Comparison of ENCODE assay signal across 8 cellular contexts in the genomic region with DNA sequence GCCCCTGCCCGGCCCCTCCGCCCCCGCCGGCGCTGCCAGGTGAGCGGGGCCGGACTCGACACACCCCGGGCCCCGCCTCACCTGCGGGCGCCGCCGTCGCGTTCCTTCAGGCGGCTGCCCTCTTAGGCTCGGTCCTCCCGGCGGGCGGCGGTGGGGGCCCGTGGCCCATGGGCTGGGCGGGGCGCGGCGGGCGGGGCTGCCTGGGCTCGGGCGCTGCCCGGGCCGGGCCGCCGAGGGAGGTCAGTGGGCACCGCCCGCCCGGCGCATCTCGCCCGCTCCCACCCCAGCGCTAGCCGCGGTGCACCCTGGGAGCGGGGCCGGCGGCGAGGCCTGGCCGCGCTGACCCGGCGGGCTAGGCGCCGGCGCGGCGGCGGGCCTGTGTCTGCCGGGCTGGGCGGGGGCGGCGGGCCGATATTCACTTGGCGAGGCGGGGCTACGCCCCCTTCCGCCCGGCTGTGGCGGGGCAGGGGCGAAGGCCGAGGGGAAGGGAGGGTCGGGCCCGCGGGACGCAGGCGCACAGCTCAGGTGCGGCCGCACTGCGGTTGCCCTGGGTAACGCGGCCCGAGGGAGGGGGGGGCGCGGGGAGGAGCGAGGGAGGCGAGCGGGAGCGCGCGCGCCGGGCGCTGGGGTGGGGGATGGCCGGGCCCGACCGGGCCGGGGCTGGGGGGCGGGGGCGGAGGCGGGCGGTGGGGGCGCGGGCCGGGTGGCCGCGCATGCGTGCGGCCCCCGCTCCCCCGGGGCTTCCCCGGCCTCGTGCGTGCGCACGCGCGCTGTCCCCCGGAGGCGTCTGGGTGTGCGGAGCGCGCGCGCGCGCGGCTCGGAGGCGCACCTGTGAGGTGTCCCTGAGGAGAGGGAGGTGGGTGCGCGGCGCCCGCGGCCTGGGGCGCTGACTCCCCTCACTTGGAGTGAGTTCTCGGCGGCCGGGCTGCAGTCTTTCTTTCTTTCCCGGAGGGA. TPM values are rescaled to one million over a fixed set of nuclear protein-coding genes. Genes with fewer than 3 reads are reported as not detected.
DNase-seq lines count a peak whose midpoint lies in the region; ATAC-seq and TF ChIP-seq lines count a peak whose summit lies in the region.

A gene with protein sequence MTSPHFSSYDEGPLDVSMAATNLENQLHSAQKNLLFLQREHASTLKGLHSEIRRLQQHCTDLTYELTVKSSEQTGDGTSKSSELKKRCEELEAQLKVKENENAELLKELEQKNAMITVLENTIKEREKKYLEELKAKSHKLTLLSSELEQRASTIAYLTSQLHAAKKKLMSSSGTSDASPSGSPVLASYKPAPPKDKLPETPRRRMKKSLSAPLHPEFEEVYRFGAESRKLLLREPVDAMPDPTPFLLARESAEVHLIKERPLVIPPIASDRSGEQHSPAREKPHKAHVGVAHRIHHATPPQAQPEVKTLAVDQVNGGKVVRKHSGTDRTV (minus strand): TSS at position 384 of the 954 bp plus-strand sequence. CDS start 28,526 bp downstream, outside the sequence.
A gene (plus strand): TSS at position 768 of the 954 bp plus-strand sequence. CDS start 38,930 bp downstream, outside the sequence.

- H3K4me3 ChIP-seq in colonic mucosa = peak within 1 kb of the TSS; percentile 96

- ATAC-seq in GM19043 (IDR thresholded peaks at IDR 0.05; ENCODE audit: low read depth, unreplicated experiment) = peak; percentile 76
- ATAC-seq in HG03354 (IDR thresholded peaks at IDR 0.05; ENCODE audit: poor library complexity, severe bottlenecking, unreplicated experiment) = peak; percentile 82

- peak within 1 kb of the TSS; percentile 92 for H3K27ac ChIP-seq in colonic mucosa

- no peaks in the 10 kb centered on the region for H3K4me1 ChIP-seq in colonic mucosa

- H3K27me3 ChIP-seq in colonic mucosa = no peaks in the 10 kb centered on the region

- intact Hi-C loops in colonic mucosa (cut with DNase I) = no loop called here

- H3K9ac ChIP-seq in colonic mucosa (ENCODE audit: low read depth in 2 of 2, low read length in 2 of 2) = peak within 1 kb of the TSS; percentile 93 to 94

- no peaks in the 10 kb centered on the region for H3K36me3 ChIP-seq in colonic mucosa

- no peak for TF ChIP-seq CTCF in colonic mucosa (IDR thresholded peaks at IDR 0.05)

- H3K9me3 ChIP-seq in colonic mucosa = no peaks in the 10 kb centered on the region

- DNase-seq in AG20443 (ENCODE audit: low spot score) = peak; percentile 100
- DNase-seq in NCI-H446 treated with DMSO at 0.1 percent for 48 hours (lab: John Stamatoyannopoulos, UW) = peak; percentile 73
- DNase-seq in activated CD4-positive, alpha-beta T cell treated with anti-CD3 and anti-CD28 coated beads for 4 hours = peak; percentile 95
- DNase-seq in colonic mucosa = peak; percentile 94
- peak; percentile 98 for DNase-seq in left kidney (ENCODE audit: low read depth, low spot score)
- DNase-seq in stimulated activated CD4-positive, alpha-beta T cell treated with anti-CD3 and anti-CD28 coated beads, Interleukin-2, amount 100 ng/mL, for 24 hours = peak; percentile 95 to 96

RNA-seq across cellular contexts. Expression of the first gene that starts in this region (rescaled TPM):
- total RNA-seq in colonic mucosa = 10 to 100 TPM in 1 of 2 donors, 1 to 10 TPM in 1; 9.6 to 19.5 TPM

RNA-seq across cellular contexts. Expression of the second gene that starts in this region (rescaled TPM):
- 100 to 1,000 TPM; 124 TPM for total RNA-seq in colonic mucosa

Comparison
In these comparisons a context has a peak if more than half of its experiments do, and no peak if none do; other contexts are left out.
1. Peak in every context shown above with its lines: DNase-seq, ATAC-seq, H3K4me3 ChIP-seq and H3K27ac ChIP-seq.